In the genomic region with DNA sequence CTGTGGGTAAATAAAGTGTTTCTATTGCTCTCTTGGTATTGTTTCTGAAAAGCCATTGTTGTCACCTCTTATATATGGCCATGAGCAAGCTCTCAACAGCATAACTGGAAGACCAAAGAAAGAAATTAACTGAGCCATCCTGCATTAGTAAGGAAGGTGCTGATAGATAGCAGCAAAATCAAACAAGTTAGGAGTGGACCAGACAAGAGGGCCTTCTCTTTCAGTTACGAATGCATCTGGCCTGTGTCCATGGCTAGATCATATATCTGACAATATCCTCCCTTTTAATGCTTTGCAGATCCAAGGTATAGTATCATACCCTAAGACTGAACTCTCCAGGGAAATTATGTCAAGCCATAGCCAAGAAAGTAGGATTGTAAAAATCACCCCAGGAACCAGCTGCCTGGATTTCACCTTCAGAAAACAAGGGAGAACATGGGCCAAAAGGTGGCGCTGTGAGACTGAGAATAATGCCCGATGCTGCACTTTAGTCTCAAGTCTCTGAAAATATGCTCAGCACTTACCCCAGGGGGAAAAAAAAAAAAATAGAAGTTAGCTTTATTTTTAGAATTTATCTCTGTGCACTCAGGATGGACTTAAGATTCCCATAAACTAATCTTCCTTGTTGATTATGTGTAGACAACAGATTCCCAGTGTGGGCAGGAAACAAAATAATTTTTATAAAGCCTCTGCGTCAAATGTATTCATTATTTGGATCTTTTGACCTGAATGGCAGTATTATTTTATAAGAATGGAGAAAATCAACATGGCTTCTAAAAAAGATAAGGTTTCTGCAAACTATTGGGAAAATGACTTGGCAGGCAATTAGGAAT, we compare ENCODE assay signal across 7 cellular contexts.
A peak's percentile ranks its signal among the peaks of the same experiment; 100 is the strongest.
DNase-seq lines count a peak whose midpoint lies in the region; ATAC-seq and TF ChIP-seq lines count a peak whose summit lies in the region.

No MANE protein-coding gene starts in this region.

- no peaks in the 10 kb centered on the region for H3K36me3 Mint-ChIP-seq in activated CD4-positive, alpha-beta memory T cell treated with anti-CD3 and anti-CD28 coated beads for 36 hours

- peak; percentile 62 for TF ChIP-seq CTCF in GM12874 (IDR thresholded peaks at IDR 0.05; ENCODE audit: insufficient read depth, low read depth, low read length)

- no peaks in the 10 kb centered on the region for H3K9me3 Mint-ChIP-seq in activated CD4-positive, alpha-beta memory T cell treated with anti-CD3 and anti-CD28 coated beads for 36 hours

- intact Hi-C loops in activated CD4-positive, alpha-beta memory T cell treated with anti-CD3 and anti-CD28 coated beads for 36 hours (cut with micrococcal nuclease): loop anchor here (1.0 to 5.0 kb wide), 10 partner anchors 15 to 688 kb away; no protein-coding TSS in a partner anchor

- no peaks in the 10 kb centered on the region for H3K27me3 Mint-ChIP-seq in activated CD4-positive, alpha-beta memory T cell treated with anti-CD3 and anti-CD28 coated beads for 36 hours

- H3K27ac Mint-ChIP-seq in activated CD4-positive, alpha-beta memory T cell treated with anti-CD3 and anti-CD28 coated beads for 36 hours: peak overlapping the region; percentile 25

- H3K4me1 Mint-ChIP-seq in activated CD4-positive, alpha-beta memory T cell treated with anti-CD3 and anti-CD28 coated beads for 36 hours (ENCODE audit: low read depth): peaks cover 17% of the 10 kb centered on the region

- peak; percentile 84 for DNase-seq in NCI-H82 (lab: John Stamatoyannopoulos, UW)
- peak; percentile 91 for DNase-seq in activated CD4-positive, alpha-beta memory T cell treated with anti-CD3 and anti-CD28 coated beads for 36 hours
- peak; percentile 74 for DNase-seq in effector CD8-positive, alpha-beta T cell (lab: John Stamatoyannopoulos, UW)
- peak; percentile 90 for DNase-seq in medulla oblongata (ENCODE audit: extremely low spot score)
- DNase-seq in stimulated activated CD8-positive, alpha-beta memory T cell treated with anti-CD3 and anti-CD28 coated beads, Interleukin-15, amount 100 ng/mL, for 4 hours (ENCODE audit: low read depth in 2 of 2): peak; percentile 50 to 75

- CTCF ChIA-PET in activated CD4-positive, alpha-beta memory T cell treated with anti-CD3 and anti-CD28 coated beads for 36 hours (lab: Charles Lee): interaction anchor here (0.5 to 10.0 kb wide), 67 partner anchors 9 to 784 kb away, joined by 3 to 127 read pairs (median 4); no protein-coding TSS in a partner anchor

- H3K4me3 Mint-ChIP-seq in activated CD4-positive, alpha-beta memory T cell treated with anti-CD3 and anti-CD28 coated beads for 36 hours: no peak overlapping the region

- ATAC-seq in HG03439 (IDR thresholded peaks at IDR 0.05; ENCODE audit: unreplicated experiment): peak; percentile 63

- POLR2A ChIA-PET in activated CD4-positive, alpha-beta memory T cell treated with anti-CD3 and anti-CD28 coated beads for 36 hours (lab: Charles Lee): interaction anchor here (0.6 kb wide), 1 partner anchor 325 kb away, joined by 3 read pairs; no protein-coding TSS in a partner anchor

Comparison
In these comparisons a context has a peak if more than half of its experiments do, and no peak if none do; other contexts are left out.
1. Peak in every context shown above with its lines: DNase-seq and ATAC-seq.